In the genomic region with DNA sequence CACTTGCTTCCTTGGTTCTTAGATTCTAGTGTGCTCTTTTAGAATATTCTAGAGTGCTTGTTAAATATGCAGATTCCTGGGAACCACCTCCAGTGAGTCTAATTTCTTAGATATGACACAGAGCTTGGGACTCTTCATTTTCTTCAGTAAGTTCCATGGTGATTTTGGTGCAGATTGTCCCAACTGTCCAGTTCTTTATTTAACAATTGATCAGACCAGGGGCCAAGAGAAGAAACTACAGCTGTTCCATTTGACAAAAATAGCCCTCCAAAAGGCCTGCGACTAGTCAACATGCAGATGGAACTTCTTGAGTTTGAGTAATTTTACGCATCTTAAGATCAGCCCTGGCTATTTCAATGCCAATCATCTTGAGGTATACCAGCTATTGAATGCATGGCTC, we compare ENCODE assay signal across 33 cellular contexts.
"Had no signal": no experiment of that assay in that cellular context is flagged by ENCODE, and none has a peak within 500 bp of the region (broad histone marks: within the 10 kb centered on the region; RNA-seq: fewer than 3 reads in every experiment).

No MANE protein-coding gene starts in this region.

- DNase-seq: activated CD4-positive, alpha-beta memory T cell treated with anti-CD3 and anti-CD28 coated beads for 36 hours; activated CD4-positive, alpha-beta T cell treated with anti-CD3 and anti-CD28 coated beads for 36 hours; activated CD4-positive, alpha-beta T cell treated with anti-CD3 and anti-CD28 coated beads, Interleukin-2, amount 10 ng/mL, durations not matched to agents 24 days and 14 days; activated CD4-positive, CD25-positive, alpha-beta regulatory T cell; activated CD4-positive, CD25-positive, alpha-beta regulatory T cell treated with anti-CD3 and anti-CD28 coated beads, Interleukin-2, amount 50 U/mL, for 72 hours; activated CD8-positive, alpha-beta memory T cell treated with anti-CD3 and anti-CD28 coated beads, Interleukin-2, amount 10 ng/mL, durations not matched to agents 7 days and 5 days; activated CD8-positive, alpha-beta memory T cell treated with anti-CD3 and anti-CD28 coated beads, Interleukin-2, amount 50 U/mL, for 4 hours; activated CD8-positive, alpha-beta T cell treated with anti-CD3 and anti-CD28 coated beads, Interleukin-2, amount 10 ng/mL, durations not matched to agents 7 days and 5 days; activated effector memory CD4-positive, alpha-beta T cell treated with anti-CD3 and anti-CD28 coated beads, Interleukin-2, amount 50 U/mL, for 16 hours; activated naive CD4-positive, alpha-beta T cell treated with anti-CD3 and anti-CD28 coated beads for 36 hours; activated naive CD8-positive, alpha-beta T cell treated with anti-CD3 and anti-CD28 coated beads for 36 hours; activated naive CD8-positive, alpha-beta T cell treated with anti-CD3 and anti-CD28 coated beads, Interleukin-2, amount 50 U/mL, for 24 hours; activated T-cell treated with anti-CD3 and anti-CD28 coated beads, Interleukin-2, amount 50 U/mL, for 1 hour; activated T-cell treated with anti-CD3 and anti-CD28 coated beads, Interleukin-2, amount 50 U/mL, for 48 hours; adrenal gland; amygdala; aorta; body of pancreas; central memory CD4-positive, alpha-beta T cell; cerebellar nuclear complex; colonic mucosa; dorsolateral prefrontal cortex; effector memory CD4-positive, alpha-beta T cell; endodermal cell; foreskin fibroblast; T-helper 1 cell; T-helper 17 cell had no signal

- H3K27me3 Mint-ChIP-seq: activated CD4-positive, alpha-beta memory T cell treated with anti-CD3 and anti-CD28 coated beads for 36 hours; activated CD4-positive, alpha-beta T cell treated with anti-CD3 and anti-CD28 coated beads for 36 hours; activated CD4-positive, alpha-beta T cell treated with anti-CD3 and anti-CD28 coated beads, Interleukin-2, amount 10 ng/mL, durations not matched to agents 24 days and 14 days; activated CD8-positive, alpha-beta memory T cell treated with anti-CD3 and anti-CD28 coated beads, Interleukin-2, amount 10 ng/mL, durations not matched to agents 7 days and 5 days; activated naive CD4-positive, alpha-beta T cell treated with anti-CD3 and anti-CD28 coated beads, Interleukin-2, amount 50 U/mL, for 24 hours; activated naive CD8-positive, alpha-beta T cell treated with anti-CD3 and anti-CD28 coated beads for 36 hours; activated naive CD8-positive, alpha-beta T cell treated with anti-CD3 and anti-CD28 coated beads, Interleukin-2, amount 50 U/mL, for 24 hours; dendritic cell treated with granulocyte-macrophage colony-stimulating factor and Interleukin-4, amounts not matched to agents 40 ng/mL and 50 ng/mL, for 4 days; T-helper 17 cell had no signal

- H3K27ac ChIP-seq: adrenal gland, body of pancreas, colonic mucosa, dorsolateral prefrontal cortex had no signal

- H3K27me3 ChIP-seq: adrenal gland, body of pancreas, colonic mucosa had no signal

- H3K27ac Mint-ChIP-seq: activated CD4-positive, alpha-beta memory T cell treated with anti-CD3 and anti-CD28 coated beads for 36 hours; activated CD4-positive, alpha-beta T cell treated with anti-CD3 and anti-CD28 coated beads for 36 hours; activated CD4-positive, alpha-beta T cell treated with anti-CD3 and anti-CD28 coated beads, Interleukin-2, amount 10 ng/mL, durations not matched to agents 24 days and 14 days; activated CD8-positive, alpha-beta memory T cell treated with anti-CD3 and anti-CD28 coated beads, Interleukin-2, amount 10 ng/mL, durations not matched to agents 7 days and 5 days; activated CD8-positive, alpha-beta T cell treated with anti-CD3 and anti-CD28 coated beads, Interleukin-2, amount 10 ng/mL, durations not matched to agents 7 days and 5 days; activated naive CD4-positive, alpha-beta T cell treated with anti-CD3 and anti-CD28 coated beads for 36 hours; activated naive CD4-positive, alpha-beta T cell treated with anti-CD3 and anti-CD28 coated beads, Interleukin-2, amount 50 U/mL, for 24 hours; activated naive CD8-positive, alpha-beta T cell treated with anti-CD3 and anti-CD28 coated beads for 36 hours; activated naive CD8-positive, alpha-beta T cell treated with anti-CD3 and anti-CD28 coated beads, Interleukin-2, amount 50 U/mL, for 24 hours; activated T-helper 1 cell treated with anti-CD3 and anti-CD28 coated beads, Interleukin-12 subunit alpha, Interleukin-12 subunit beta, Interleukin-2, Interleukin-4 antibody, amounts not matched to agents 30 ng/mL and 10 ng/mL and 1 ng/mL, durations not matched to agents 14 hours and 24 hours and 36 hours; activated T-helper 2 cell treated with anti-CD3 and anti-CD28 coated beads, Interferon-gamma antibody, Interleukin-2, Interleukin-4, amounts not matched to agents 10 μg/mL and 5 μg/mL and 100 μg/mL, durations not matched to agents 14 hours and 24 hours and 36 hours; dendritic cell treated with granulocyte-macrophage colony-stimulating factor and Interleukin-4, amounts not matched to agents 40 ng/mL and 50 ng/mL, for 4 days; endodermal cell; T-helper 17 cell had no signal

- H3K4me1 Mint-ChIP-seq: activated CD4-positive, alpha-beta T cell treated with anti-CD3 and anti-CD28 coated beads for 36 hours; activated CD4-positive, alpha-beta T cell treated with anti-CD3 and anti-CD28 coated beads, Interleukin-2, amount 10 ng/mL, durations not matched to agents 24 days and 14 days; activated CD8-positive, alpha-beta memory T cell treated with anti-CD3 and anti-CD28 coated beads, Interleukin-2, amount 10 ng/mL, durations not matched to agents 7 days and 5 days; activated naive CD4-positive, alpha-beta T cell treated with anti-CD3 and anti-CD28 coated beads, Interleukin-2, amount 50 U/mL, for 24 hours; activated naive CD8-positive, alpha-beta T cell treated with anti-CD3 and anti-CD28 coated beads for 36 hours; activated naive CD8-positive, alpha-beta T cell treated with anti-CD3 and anti-CD28 coated beads, Interleukin-2, amount 50 U/mL, for 24 hours; T-helper 17 cell had no signal

- H3K4me3 Mint-ChIP-seq: activated CD4-positive, alpha-beta memory T cell treated with anti-CD3 and anti-CD28 coated beads for 36 hours; activated CD4-positive, alpha-beta T cell treated with anti-CD3 and anti-CD28 coated beads for 36 hours; activated CD4-positive, alpha-beta T cell treated with anti-CD3 and anti-CD28 coated beads, Interleukin-2, amount 10 ng/mL, durations not matched to agents 24 days and 14 days; activated CD8-positive, alpha-beta memory T cell treated with anti-CD3 and anti-CD28 coated beads, Interleukin-2, amount 10 ng/mL, durations not matched to agents 7 days and 5 days; activated CD8-positive, alpha-beta T cell treated with anti-CD3 and anti-CD28 coated beads, Interleukin-2, amount 10 ng/mL, durations not matched to agents 7 days and 5 days; activated naive CD4-positive, alpha-beta T cell treated with anti-CD3 and anti-CD28 coated beads for 36 hours; activated naive CD4-positive, alpha-beta T cell treated with anti-CD3 and anti-CD28 coated beads, Interleukin-2, amount 50 U/mL, for 24 hours; activated naive CD8-positive, alpha-beta T cell treated with anti-CD3 and anti-CD28 coated beads for 36 hours; activated naive CD8-positive, alpha-beta T cell treated with anti-CD3 and anti-CD28 coated beads, Interleukin-2, amount 50 U/mL, for 24 hours; activated T-helper 1 cell treated with anti-CD3 and anti-CD28 coated beads, Interleukin-12 subunit alpha, Interleukin-12 subunit beta, Interleukin-2, Interleukin-4 antibody, amounts not matched to agents 30 ng/mL and 10 ng/mL and 1 ng/mL, durations not matched to agents 14 hours and 24 hours and 36 hours; dendritic cell treated with granulocyte-macrophage colony-stimulating factor and Interleukin-4, amounts not matched to agents 40 ng/mL and 50 ng/mL, for 4 days; endodermal cell; T-helper 17 cell had no signal

- H3K36me3 ChIP-seq: adrenal gland, colonic mucosa had no signal

- H3K9me3 ChIP-seq: adrenal gland, body of pancreas, colonic mucosa had no signal

- ATAC-seq: activated CD4-positive, alpha-beta T cell treated with anti-CD3 and anti-CD28 coated beads for 36 hours; activated CD8-positive, alpha-beta memory T cell treated with anti-CD3 and anti-CD28 coated beads, Interleukin-2, amount 10 ng/mL, durations not matched to agents 7 days and 5 days; activated CD8-positive, alpha-beta T cell treated with anti-CD3 and anti-CD28 coated beads, Interleukin-2, amount 10 ng/mL, durations not matched to agents 7 days and 5 days; activated naive CD8-positive, alpha-beta T cell treated with anti-CD3 and anti-CD28 coated beads, Interleukin-2, amount 50 U/mL, for 24 hours; body of pancreas; esophagus mucosa; T-helper 17 cell had no signal

- H3K36me3 Mint-ChIP-seq: activated CD4-positive, alpha-beta memory T cell treated with anti-CD3 and anti-CD28 coated beads for 36 hours; activated CD8-positive, alpha-beta memory T cell treated with anti-CD3 and anti-CD28 coated beads, Interleukin-2, amount 10 ng/mL, durations not matched to agents 7 days and 5 days; activated naive CD4-positive, alpha-beta T cell treated with anti-CD3 and anti-CD28 coated beads, Interleukin-2, amount 50 U/mL, for 24 hours; activated naive CD8-positive, alpha-beta T cell treated with anti-CD3 and anti-CD28 coated beads for 36 hours had no signal

- FAIRE-seq: frontal cortex had no signal

- H3K9me3 Mint-ChIP-seq: activated CD4-positive, alpha-beta memory T cell treated with anti-CD3 and anti-CD28 coated beads for 36 hours; activated CD4-positive, alpha-beta T cell treated with anti-CD3 and anti-CD28 coated beads, Interleukin-2, amount 10 ng/mL, durations not matched to agents 24 days and 14 days; activated naive CD4-positive, alpha-beta T cell treated with anti-CD3 and anti-CD28 coated beads for 36 hours; activated naive CD4-positive, alpha-beta T cell treated with anti-CD3 and anti-CD28 coated beads, Interleukin-2, amount 50 U/mL, for 24 hours; activated naive CD8-positive, alpha-beta T cell treated with anti-CD3 and anti-CD28 coated beads for 36 hours; activated naive CD8-positive, alpha-beta T cell treated with anti-CD3 and anti-CD28 coated beads, Interleukin-2, amount 50 U/mL, for 24 hours; activated T-helper 1 cell treated with anti-CD3 and anti-CD28 coated beads, Interleukin-12 subunit alpha, Interleukin-12 subunit beta, Interleukin-2, Interleukin-4 antibody, amounts not matched to agents 30 ng/mL and 10 ng/mL and 1 ng/mL, durations not matched to agents 14 hours and 24 hours and 36 hours; activated T-helper 2 cell treated with anti-CD3 and anti-CD28 coated beads, Interferon-gamma antibody, Interleukin-2, Interleukin-4, amounts not matched to agents 10 μg/mL and 5 μg/mL and 100 μg/mL, durations not matched to agents 14 hours and 24 hours and 36 hours; dendritic cell treated with granulocyte-macrophage colony-stimulating factor and Interleukin-4, amounts not matched to agents 40 ng/mL and 50 ng/mL, for 4 days; endodermal cell had no signal

- H3K4me3 ChIP-seq: adrenal gland, body of pancreas, colonic mucosa, dorsolateral prefrontal cortex had no signal

- H3K4me1 ChIP-seq: colonic mucosa had no signal
